In genomic region chrX:40130207-40130606, GRCh38 we compare ENCODE assay signal across 17 cellular contexts. TPM values are rescaled to one million over a fixed set of nuclear protein-coding genes. Genes with fewer than 3 reads are reported as not detected.
DNase-seq lines count a peak whose midpoint lies in the region; ATAC-seq, FAIRE-seq and TF ChIP-seq lines count a peak whose summit lies in the region.
"Had no signal": no experiment of that assay in that cellular context is flagged by ENCODE, and none has a peak within 500 bp of the region (broad histone marks: within the 10 kb centered on the region; RNA-seq: fewer than 3 reads in every experiment).

No MANE protein-coding gene starts in this region.

- no TSS peak for BruUV-seq in K562 (replicated peaks; lab: Mats Ljungman, UMichigan)

- no peaks in the 10 kb centered on the region for H3K27me3 ChIP-seq in K562 (ENCODE audit: control insufficient read depth in 2 of 2, insufficient read depth in 2 of 2, low read length in 2 of 2)
- no peaks in the 10 kb centered on the region for H3K27me3 ChIP-seq in kidney epithelial cell (ENCODE audit: control insufficient read depth, insufficient read depth, low read length)
- H3K27me3 ChIP-seq: neutrophil had no signal

- H3K9ac ChIP-seq in K562 (ENCODE audit: insufficient read depth in 1 of 2, low read depth in 2 of 2, low read length in 2 of 2) = peak overlapping the region in 1 of 2 experiments; percentile 78; a peak in 1 of 4 replicates

- no peak overlapping the region for H3K4me2 ChIP-seq in K562 (ENCODE audit: insufficient read depth, low read length)

- peaks cover 5% of the 10 kb centered on the region; the same call in 2 of the 3 replicates for H3K79me2 ChIP-seq in K562 (ENCODE audit: control insufficient read depth, insufficient read depth, low read length)

- H2AFZ ChIP-seq in K562 (ENCODE audit: low read depth, low read length) = no peak overlapping the region

- no peaks in the 10 kb centered on the region for H3K9me1 ChIP-seq in K562 (ENCODE audit: control insufficient read depth, insufficient read depth, low read length)

- intact Hi-C loops in K562 (cut with micrococcal nuclease) = no loop called here

- TF ChIP-seq RAD21 in K562 (CRISPR knock-in tag; conservative IDR thresholded peaks at IDR 0.05 in 1 of 2, IDR thresholded peaks at IDR 0.05 in 1 of 2) = no peak

- CTCF ChIA-PET in K562 (lab: Yijun Ruan, JAX; ENCODE audit: low intra/inter-chr PET ratio) = no interaction called here

- no peaks in the 10 kb centered on the region; the same call in 2 of the 3 replicates for H3K36me3 ChIP-seq in K562 (ENCODE audit: control insufficient read depth, insufficient read depth, low read length)
- H3K36me3 ChIP-seq in kidney epithelial cell (ENCODE audit: control insufficient read depth, insufficient read depth, low read length) = no peaks in the 10 kb centered on the region
- H3K36me3 ChIP-seq: neutrophil had no signal

- H4K20me1 ChIP-seq in K562 (replicated peaks; ENCODE audit: control insufficient read depth, insufficient read depth, low read length) = no peaks in the 10 kb centered on the region

- no peak overlapping the region; the same call in 2 of the 3 replicates for H3K27ac ChIP-seq in K562 (ENCODE audit: extremely low read depth, low read depth, low read length)
- H3K27ac ChIP-seq: dorsolateral prefrontal cortex, neutrophil had no signal

- peaks cover 30 to 33% of the 10 kb centered on the region in 2 experiments for H3K4me1 ChIP-seq in K562 (replicated peaks in 1 of 2; ENCODE audit: control insufficient read depth in 2 of 2, insufficient read depth in 2 of 2, low read length in 2 of 2)

- H3K9me3 ChIP-seq in K562 (replicated peaks; ENCODE audit: control insufficient read depth, insufficient read depth, low read depth, low read length) = no peaks in the 10 kb centered on the region
- H3K9me3 ChIP-seq: neutrophil had no signal

- TF ChIP-seq CTCF in K562 (IDR thresholded peaks at IDR 0.05 in 2 of 3, conservative IDR thresholded peaks at IDR 0.05 in 1 of 3; ENCODE audit: insufficient read depth in 2 of 3, low read depth in 1 of 3, low read length in 3 of 3) (no peak), kidney epithelial cell (IDR thresholded peaks at IDR 0.05; ENCODE audit: insufficient read depth, low read length, poor library complexity, severe bottlenecking) (no peak)

- in situ Hi-C loops in ACHN (cut with HindIII; ENCODE audit: low pct_ligation_motif_present, low pct_unique_long_range_greater_than_20kb, low sequenced_read_pairs) = no loop called here
- in situ Hi-C loops in K562 (cut with MboI) = no loop called here

- POLR2A ChIA-PET in K562 (lab: Yijun Ruan, JAX) = interaction anchor here (1.2 kb wide), 1 partner anchor 26 kb away, joined by 6 read pairs; no protein-coding TSS in a partner anchor

- DNase-seq in ACHN (peak; percentile 75), HTR-8/SVneo (ENCODE audit: insufficient read length, low spot score) (peak; percentile 51), K562 (ENCODE audit: extremely low read depth in 1 of 4, low spot score in 3 of 4) (no peak), kidney epithelial cell (ENCODE audit: low read depth) (peak; percentile 73), GM19239 (ENCODE audit: insufficient read length, low spot score) (no peak), pons (ENCODE audit: low spot score) (no peak)
- no peak for DNase-seq in activated CD8-positive, alpha-beta memory T cell treated with anti-CD3 and anti-CD28 coated beads, Interleukin-2, amount 50 U/mL, for 48 hours
- DNase-seq in effector CD8-positive, alpha-beta T cell (lab: John Stamatoyannopoulos, UW) = no peak
- DNase-seq: activated naive CD8-positive, alpha-beta T cell treated with anti-CD3 and anti-CD28 coated beads, Interleukin-2, amount 10 ng/mL, durations not matched to agents 7 days and 5 days; AML-193; dorsolateral prefrontal cortex; glutamatergic neuron; NCI-H187 treated with DMSO at 0.1 percent for 48 hours; NCI-H82; SIG-M5 had no signal

- H3K4me3 ChIP-seq in K562 = no peak overlapping the region
- no peak overlapping the region for H3K4me3 ChIP-seq in kidney epithelial cell (ENCODE audit: low read depth, low read length)
- H3K4me3 ChIP-seq: dorsolateral prefrontal cortex had no signal

- 88% methylated on average over 6 of the region's 6 CpGs for WGBS in K562 (ENCODE audit: insufficient coverage, low coverage, missing lambda C conversion rate)

- no peak for TF ChIP-seq EP300 in K562 (IDR thresholded peaks at IDR 0.05; ENCODE audit: low read length)

- no peak for TF ChIP-seq POLR2A in K562 (conservative IDR thresholded peaks at IDR 0.05)

- no peak for ATAC-seq in K562

- FAIRE-seq in HTR-8/SVneo (lab: Jason Lieb, UNC) (peak; percentile 42), K562 (lab: Jason Lieb, UNC) (no peak), GM19239 (lab: Jason Lieb, UNC) (no peak)
- FAIRE-seq: G401.6 had no signal

TF ChIP-seq in K562, 482 proteins besides CTCF, POLR2A, EP300 and RAD21 (continues in another document):
- TF ChIP-seq ATF3 (IDR thresholded peaks at IDR 0.05) (peak; percentile 51; the same call in 1 of the 2 replicates), ATF3 (CRISPR knock-in tag; conservative IDR thresholded peaks at IDR 0.05) (no peak), JUN (IDR thresholded peaks at IDR 0.05; ENCODE audit: borderline replicate concordance, low read depth, low read length) (0 out of 2 replicates have a peak, but pooled peaks have one; percentile 38), JUN (CRISPR knock-in tag; IDR thresholded peaks at IDR 0.05; ENCODE audit: borderline replicate concordance) (no peak), ZNF324 (CRISPR knock-in tag; IDR thresholded peaks at IDR 0.05) (no peak), CBFA2T2 (conservative IDR thresholded peaks at IDR 0.05) (no peak), DNMT1 (IDR thresholded peaks at IDR 0.05) (no peak), FUS (optimal IDR thresholded peaks at IDR 0.05; ENCODE audit: low read depth, low read length) (no peak), JUND (IDR thresholded peaks at IDR 0.05; ENCODE audit: borderline replicate concordance, low read depth, low read length) (peak; percentile 18; the same call in 1 of the 2 replicates), JUND (tag; IDR thresholded peaks at IDR 0.05; ENCODE audit: borderline replicate concordance, low read depth, low read length) (no peak), ADNP (tag; IDR thresholded peaks at IDR 0.05) (no peak), FOSL1 (tag; conservative IDR thresholded peaks at IDR 0.05) (0 out of 2 replicates have a peak, but pooled peaks have one; percentile 45)

RNA-seq across cellular contexts. Expression of gene BCOR, which starts 32.4 kb away (rescaled TPM):
- 128 and 140 TPM in 2 replicates for total RNA-seq in K562 (2011; cell fraction: chromatin; rRNA removed; ENCODE audit: low replicate concordance)
- 71.6 and 74.4 TPM in 2 replicates for total RNA-seq in K562 (2011; cell fraction: nucleolus; rRNA removed)
- total RNA-seq in K562 (2011; cell fraction: nucleoplasm; rRNA removed) = 97.0 and 135 TPM in 2 replicates
- total RNA-seq in K562 (2014; rRNA removed) = 73.7 and 76.0 TPM in 2 replicates
- 37.6 and 37.9 TPM in 2 replicates for total RNA-seq in K562 (2014; rRNA removed; fragmentation: Illumina TruSeq; extraction: Trizol)
- total RNA-seq in K562 (2015; rRNA removed; fragmentation: Illumina TruSeq; extraction: Trizol) = 33.0 and 36.6 TPM in 2 replicates
- 98.3 and 113 TPM in 2 replicates for total RNA-seq in K562 (2021)
- polyA plus RNA-seq in K562 (2011; rRNA removed) = 27.5 and 28.1 TPM in 2 replicates
- polyA plus RNA-seq in K562 (2011; cell fraction: cytosol; rRNA removed) = 30.1 and 38.0 TPM in 2 replicates
- polyA plus RNA-seq in K562 (2011; cell fraction: nucleus; rRNA removed) = 64.0 and 93.7 TPM in 2 replicates
- polyA plus RNA-seq in K562 (2012) = 72.8 and 76.1 TPM in 2 replicates
- polyA plus RNA-seq in K562 (2014; fragmentation: Illumina TruSeq; extraction: Trizol) = 88.1 and 98.5 TPM in 2 replicates
- polyA plus RNA-seq in K562 (2014; fragmentation: Nextera tagmentation; extraction: Ambion mirVana) = 10 to 100 TPM; 32.0 to 37.4 TPM
- polyA plus RNA-seq in K562 (2014; rRNA removed) = 44.4 and 64.6 TPM in 2 replicates
- polyA minus RNA-seq in K562 (2011; rRNA and poly(A)+ RNA removed) = 40.5 and 49.5 TPM in 2 replicates
- 105 and 120 TPM in 2 replicates for polyA minus RNA-seq in K562 (2011; cell fraction: cytosol; rRNA and poly(A)+ RNA removed)
- 36.9 and 50.0 TPM in 2 replicates for polyA minus RNA-seq in K562 (2011; cell fraction: nucleus; rRNA and poly(A)+ RNA removed)
- 28.5 and 29.5 TPM in 2 replicates for total RNA-seq in kidney epithelial cell

Comparison
In these comparisons a context has a peak if more than half of its experiments do, and no peak if none do; other contexts are left out.
1. DNase-seq: peak in ACHN (single experiment), HTR-8/SVneo (single experiment) and kidney epithelial cell (single experiment); none in K562 (0 of 4), GM19239 (single experiment), pons (single experiment), activated CD8-positive, alpha-beta memory T cell treated with anti-CD3 and anti-CD28 coated beads, Interleukin-2, amount 50 U/mL, for 48 hours (single experiment) and effector CD8-positive, alpha-beta T cell (single experiment).